In genomic region chr1:180948357-180948756, GRCh38 we compare ENCODE assay signal across 19 cellular contexts. TPM values are rescaled to one million over a fixed set of nuclear protein-coding genes. Genes with fewer than 3 reads are reported as not detected.
DNase-seq lines count a peak whose midpoint lies in the region; ATAC-seq, FAIRE-seq and TF ChIP-seq lines count a peak whose summit lies in the region.
"Had no signal": no experiment of that assay in that cellular context is flagged by ENCODE, and none has a peak within 500 bp of the region (broad histone marks: within the 10 kb centered on the region; RNA-seq: fewer than 3 reads in every experiment).

No MANE protein-coding gene starts in this region.

- DNase-seq in K562 (ENCODE audit: extremely low read depth in 1 of 4, low spot score in 3 of 4) (peak in 1 of 4 experiments; percentile 31), HepG2 (ENCODE audit: low spot score) (no peak), type B pancreatic cell (ENCODE audit: extremely low spot score, unreplicated experiment) (no peak), NCI-H524 treated with DMSO at 0.1 percent for 48 hours (lab: John Stamatoyannopoulos, UW) (no peak), NCI-H1105 treated with DMSO at 0.1 percent for 48 hours (lab: John Stamatoyannopoulos, UW) (no peak)
- DNase-seq: activated CD4-positive, alpha-beta T cell treated with anti-CD3 and anti-CD28 coated beads for 48 hours; activated CD8-positive, alpha-beta memory T cell treated with anti-CD3 and anti-CD28 coated beads, Interleukin-2, amount 50 U/mL, for 4 hours; activated gamma-delta T cell; cortex of kidney; GOT3; heart left ventricle; NCI-H1092 treated with DMSO at 0.1 percent for 48 hours; NCI-H69; stimulated activated CD4-positive, alpha-beta T cell treated with anti-CD3 and anti-CD28 coated beads, Interleukin-4, amount 100 ng/mL, for 1 hour had no signal

- H3K9ac ChIP-seq in K562 (ENCODE audit: insufficient read depth in 1 of 2, low read depth in 2 of 2, low read length in 2 of 2) (peak overlapping the region in 1 of 2 experiments; percentile 31; a peak in 2 of 4 replicates), HepG2 (ENCODE audit: insufficient read depth, low read depth, low read length) (no peak overlapping the region)

- no peak overlapping the region for H2AFZ ChIP-seq in K562 (ENCODE audit: low read depth, low read length)
- H2AFZ ChIP-seq in HepG2 (ENCODE audit: low read length), result no peak overlapping the region

- 52% methylated on average over 8 of the region's 8 CpGs for WGBS in K562 (ENCODE audit: insufficient coverage, low coverage, missing lambda C conversion rate)
- WGBS in HepG2 (ENCODE audit: low lambda C conversion rate), result 100% methylated on average over 8 of the region's 8 CpGs

- TF ChIP-seq EP300 in K562 (IDR thresholded peaks at IDR 0.05; ENCODE audit: low read length) (no peak), HepG2 (IDR thresholded peaks at IDR 0.05; ENCODE audit: low read depth in 2 of 2, low read length in 2 of 2) (no peak), HepG2 (CRISPR knock-in tag; IDR thresholded peaks at IDR 0.05; ENCODE audit: borderline replicate concordance) (no peak)

- TF ChIP-seq RAD21 in K562 (CRISPR knock-in tag; conservative IDR thresholded peaks at IDR 0.05 in 1 of 2, IDR thresholded peaks at IDR 0.05 in 1 of 2) (no peak), HepG2 (CRISPR knock-in tag; IDR thresholded peaks at IDR 0.05) (no peak)

- H3K4me2 ChIP-seq in K562 (ENCODE audit: insufficient read depth, low read length) (no peak overlapping the region), HepG2 (ENCODE audit: low read depth, low read length) (no peak overlapping the region)

- H3K27ac Mint-ChIP-seq in type B pancreatic cell, result peak overlapping the region; percentile 4

- no peaks in the 10 kb centered on the region for H3K9me3 Mint-ChIP-seq in type B pancreatic cell

- no peak overlapping the region for H3K4me3 Mint-ChIP-seq in type B pancreatic cell

- H3K4me3 ChIP-seq in K562, result no peak overlapping the region
- no peak overlapping the region for H3K4me3 ChIP-seq in HepG2 (replicated peaks in 1 of 3; ENCODE audit: insufficient read depth in 1 of 3, low read depth in 2 of 3, low read length in 3 of 3)
- H3K4me3 ChIP-seq: heart left ventricle had no signal

- H3K4me1 ChIP-seq in K562 (replicated peaks in 1 of 2; ENCODE audit: control insufficient read depth in 2 of 2, insufficient read depth in 2 of 2, low read length in 2 of 2), result peaks cover 0 to 33% of the 10 kb centered on the region in 2 experiments; a peak in 3 of 5 replicates
- H3K4me1 ChIP-seq in HepG2 (ENCODE audit: insufficient read depth, low read length), result peaks cover 9% of the 10 kb centered on the region; the same call in 1 of the 2 replicates

- no peaks in the 10 kb centered on the region for H3K27me3 ChIP-seq in K562 (ENCODE audit: control insufficient read depth in 2 of 2, insufficient read depth in 2 of 2, low read length in 2 of 2)
- H3K27me3 ChIP-seq in HepG2 (ENCODE audit: control insufficient read depth in 1 of 2, insufficient read depth in 2 of 2, low read length in 2 of 2), result no peaks in the 10 kb centered on the region
- H3K27me3 ChIP-seq: heart left ventricle had no signal

- TF ChIP-seq POLR2A in K562 (conservative IDR thresholded peaks at IDR 0.05), result no peak
- no peak for TF ChIP-seq POLR2A in HepG2 (IDR thresholded peaks at IDR 0.05; ENCODE audit: insufficient read depth in 1 of 2, low read depth in 2 of 2, low read length in 2 of 2)

- no peaks in the 10 kb centered on the region for H3K9me1 ChIP-seq in K562 (ENCODE audit: control insufficient read depth, insufficient read depth, low read length)

- BruUV-seq in K562 (replicated peaks; lab: Mats Ljungman, UMichigan) (no TSS peak), HepG2 (replicated peaks; lab: Mats Ljungman, UMichigan) (no TSS peak)

- H3K36me3 ChIP-seq in KOPT-K1 (ENCODE audit: insufficient read depth, low read length) (0 out of 2 replicates have a peak, but pooled peaks cover 12% of the 10 kb centered on the region), K562 (ENCODE audit: control insufficient read depth, insufficient read depth, low read length) (peaks cover 12% of the 10 kb centered on the region; the same call in 2 of the 3 replicates), HepG2 (replicated peaks in 1 of 2; ENCODE audit: control insufficient read depth in 1 of 2, insufficient read depth in 2 of 2, low read length in 2 of 2) (peaks cover 1 to 7% of the 10 kb centered on the region in 2 experiments; a peak in 1 of 5 replicates)

- no peaks in the 10 kb centered on the region for H3K27me3 Mint-ChIP-seq in type B pancreatic cell

- H4K20me1 ChIP-seq in K562 (replicated peaks; ENCODE audit: control insufficient read depth, insufficient read depth, low read length) (no peaks in the 10 kb centered on the region), HepG2 (ENCODE audit: insufficient read depth, low read length) (no peaks in the 10 kb centered on the region)

- H3K9me3 ChIP-seq in KOPT-K1 (ENCODE audit: insufficient read depth, low read length, poor library complexity, severe bottlenecking) (no peaks in the 10 kb centered on the region), K562 (replicated peaks; ENCODE audit: control insufficient read depth, insufficient read depth, low read depth, low read length) (no peaks in the 10 kb centered on the region; the same call in 1 of the 2 replicates), HepG2 (ENCODE audit: low read length) (no peaks in the 10 kb centered on the region)
- H3K9me3 ChIP-seq: heart left ventricle had no signal

- peak overlapping the region; percentile 99 for H3K27ac ChIP-seq in KOPT-K1 (ENCODE audit: low read depth, low read length, poor library complexity, severe bottlenecking)
- H3K27ac ChIP-seq in K562 (ENCODE audit: extremely low read depth, low read depth, low read length), result no peak overlapping the region
- no peak overlapping the region for H3K27ac ChIP-seq in HepG2 (ENCODE audit: extremely low read length, insufficient read depth, low read length)
- H3K27ac ChIP-seq: heart left ventricle had no signal

- H3K4me1 Mint-ChIP-seq in type B pancreatic cell (ENCODE audit: unreplicated experiment), result peaks cover 5% of the 10 kb centered on the region

- POLR2A ChIA-PET in K562 (lab: Yijun Ruan, JAX) (interaction anchor here (0.7 to 1.2 kb wide), 2 partner anchors 10 to 365 kb away, joined by 3 read pairs; no protein-coding TSS in a partner anchor), HepG2 (lab: Yijun Ruan, JAX) (no interaction called here)

- peak; percentile 48 for FAIRE-seq in K562 (lab: Jason Lieb, UNC)
- FAIRE-seq in HepG2 (lab: Jason Lieb, UNC), result no peak
- FAIRE-seq: astrocyte, islet of Langerhans had no signal

- H3K79me2 ChIP-seq in K562 (ENCODE audit: control insufficient read depth, insufficient read depth, low read length), result no peaks in the 10 kb centered on the region
- H3K79me2 ChIP-seq in HepG2 (ENCODE audit: insufficient read depth, low read length), result no peaks in the 10 kb centered on the region

- CTCF ChIA-PET in K562 (lab: Yijun Ruan, JAX; ENCODE audit: low intra/inter-chr PET ratio), result no interaction called here
- CTCF ChIA-PET in HepG2 (lab: Yijun Ruan, JAX; ENCODE audit: low intra/inter-chr PET ratio, low total read pairs), result no interaction called here

- ATAC-seq in K562, result peak; percentile 16; the same call in 2 of the 3 replicates
- ATAC-seq in HepG2, result no peak
- no peak for ATAC-seq in GM21737 (IDR thresholded peaks at IDR 0.05; ENCODE audit: unreplicated experiment)
- ATAC-seq: Panc1 had no signal

- peaks cover 12% of the 10 kb centered on the region for H3K36me3 Mint-ChIP-seq in type B pancreatic cell

- intact Hi-C loops in K562 (cut with micrococcal nuclease) (no loop called here), HepG2 (cut with micrococcal nuclease; ENCODE audit: unreplicated experiment) (no loop called here)

- in situ Hi-C loops in K562 (cut with MboI), result no loop called here
- in situ Hi-C loops in HepG2 (cut with HindIII; ENCODE audit: extremely low pct_ligation_motif_present, low pct_unique_long_range_greater_than_20kb), result no loop called here

- TF ChIP-seq CTCF in K562 (IDR thresholded peaks at IDR 0.05 in 2 of 3, conservative IDR thresholded peaks at IDR 0.05 in 1 of 3; ENCODE audit: insufficient read depth in 2 of 3, low read depth in 1 of 3, low read length in 3 of 3), result no peak
- no peak for TF ChIP-seq CTCF in HepG2 (CRISPR knock-in tag; IDR thresholded peaks at IDR 0.05)
- no peak for TF ChIP-seq CTCF in type B pancreatic cell (conservative IDR thresholded peaks at IDR 0.05)

RNA-seq across cellular contexts. Expression of gene KIAA1614, which starts 35.7 kb away (rescaled TPM):
- total RNA-seq in K562 (2011; cell fraction: chromatin; rRNA removed; ENCODE audit: low replicate concordance), result 0.35 and 0.56 TPM in 2 replicates
- total RNA-seq in K562 (2011; cell fraction: nucleolus; rRNA removed), result 0.17 and 0.39 TPM in 2 replicates
- 0.15 and 0.37 TPM in 2 replicates for total RNA-seq in K562 (2011; cell fraction: nucleoplasm; rRNA removed)
- 0.29 and 1.1 TPM in 2 replicates for total RNA-seq in K562 (2014; rRNA removed)
- total RNA-seq in K562 (2014; rRNA removed; fragmentation: Illumina TruSeq; extraction: Trizol), result 0.03 and 0.04 TPM in 2 replicates
- total RNA-seq in K562 (2015; rRNA removed; fragmentation: Illumina TruSeq; extraction: Trizol), result 0.14 and 0.57 TPM in 2 replicates
- total RNA-seq in K562 (2021), result 0.16 and 0.36 TPM in 2 replicates
- 0.01 and 0.11 TPM in 2 replicates for polyA plus RNA-seq in K562 (2011; rRNA removed)
- 0.01 and 0.03 TPM in 2 replicates for polyA plus RNA-seq in K562 (2011; cell fraction: cytosol; rRNA removed)
- 0.13 and 0.20 TPM in 2 replicates for polyA plus RNA-seq in K562 (2011; cell fraction: nucleus; rRNA removed)
- 0.51 and 0.85 TPM in 2 replicates for polyA plus RNA-seq in K562 (2012)
- polyA plus RNA-seq in K562 (2014; fragmentation: Illumina TruSeq; extraction: Trizol), result 0.07 and 0.15 TPM in 2 replicates
- polyA plus RNA-seq in K562 (2014; fragmentation: Nextera tagmentation; extraction: Ambion mirVana), result under 1 TPM in 1 of 2 experiments, not detected in 1; 0.18 TPM
- polyA plus RNA-seq in K562 (2014; rRNA removed), result 0.17 and 0.36 TPM in 2 replicates
- 0.04 and 0.06 TPM in 2 replicates for polyA minus RNA-seq in K562 (2011; rRNA and poly(A)+ RNA removed)
- not detected in 2 replicates for polyA minus RNA-seq in K562 (2011; cell fraction: cytosol; rRNA and poly(A)+ RNA removed)
- polyA minus RNA-seq in K562 (2011; cell fraction: nucleus; rRNA and poly(A)+ RNA removed), result 0.11 and 0.13 TPM in 2 replicates
- total RNA-seq in HepG2 (2016; rRNA removed; fragmentation: Illumina TruSeq; extraction: Trizol), result 0.32 and 0.77 TPM in 2 replicates
- 0.10 TPM in 1 of 2 replicates, not detected in the other for total RNA-seq in HepG2 (2016; cell fraction: cytosol; rRNA removed; fragmentation: Illumina TruSeq; extraction: Trizol; ENCODE audit: low read depth)
- total RNA-seq in HepG2 (2016; cell fraction: insoluble cytoplasmic fraction; rRNA removed; fragmentation: Illumina TruSeq; extraction: Trizol), result 0.16 and 0.17 TPM in 2 replicates
- total RNA-seq in HepG2 (2016; cell fraction: membrane; rRNA removed; fragmentation: Illumina TruSeq; extraction: Trizol), result 0.46 and 0.52 TPM in 2 replicates
- total RNA-seq in HepG2 (2016; cell fraction: nucleus; rRNA removed; fragmentation: Illumina TruSeq; extraction: Trizol), result 0.43 and 0.81 TPM in 2 replicates
- polyA plus RNA-seq in HepG2 (2011; rRNA removed), result 0.12 and 0.15 TPM in 2 replicates
- 0.27 TPM in 2 replicates for polyA plus RNA-seq in HepG2 (2011; cell fraction: cytosol; rRNA removed)
- 0.16 and 0.48 TPM in 2 replicates for polyA plus RNA-seq in HepG2 (2011; cell fraction: nucleus; rRNA removed)
- polyA plus RNA-seq in HepG2 (2012), result 0.40 and 0.48 TPM in 2 replicates
- polyA plus RNA-seq in HepG2 (2016; cell fraction: cytosol; fragmentation: Illumina TruSeq; extraction: Trizol; ENCODE audit: low read depth), result 0.06 and 0.26 TPM in 2 replicates
- polyA plus RNA-seq in HepG2 (2016; cell fraction: insoluble cytoplasmic fraction; fragmentation: Illumina TruSeq; extraction: Trizol; ENCODE audit: low read depth), result 0.17 and 0.20 TPM in 2 replicates
- polyA plus RNA-seq in HepG2 (2016; cell fraction: membrane; fragmentation: Illumina TruSeq; extraction: Trizol; ENCODE audit: low read depth), result 0.09 and 0.14 TPM in 2 replicates
- polyA plus RNA-seq in HepG2 (2016; cell fraction: nucleus; fragmentation: Illumina TruSeq; extraction: Trizol; ENCODE audit: insufficient read depth, low read depth), result 0.11 and 0.16 TPM in 2 replicates
- 0.44 and 0.48 TPM in 2 replicates for polyA minus RNA-seq in HepG2 (2011; rRNA and poly(A)+ RNA removed; ENCODE audit: low replicate concordance)
- polyA minus RNA-seq in HepG2 (2011; cell fraction: cytosol; rRNA and poly(A)+ RNA removed), result not detected in 2 replicates
- 0.12 and 0.26 TPM in 2 replicates for polyA minus RNA-seq in HepG2 (2011; cell fraction: nucleus; rRNA and poly(A)+ RNA removed)
- 0.31 and 2.9 TPM in 2 replicates for total RNA-seq in type B pancreatic cell (ENCODE audit: low replicate concordance)
